In genomic region chr1:24418898-24419628, GRCh38 we compare ENCODE assay signal across 8 cellular contexts. TPM values are rescaled to one million over a fixed set of nuclear protein-coding genes. Genes with fewer than 3 reads are reported as not detected.
DNase-seq lines count a peak whose midpoint lies in the region; ATAC-seq and TF ChIP-seq lines count a peak whose summit lies in the region.

No MANE protein-coding gene starts in this region.

- no peaks in the 10 kb centered on the region for H3K9me3 Mint-ChIP-seq in osteocyte (ENCODE audit: unreplicated experiment)

- no peak overlapping the region for H3K4me3 Mint-ChIP-seq in osteocyte (ENCODE audit: unreplicated experiment)

- no peaks in the 10 kb centered on the region for H3K27me3 Mint-ChIP-seq in osteocyte (ENCODE audit: unreplicated experiment)

- no peak for ATAC-seq in GM19452 (IDR thresholded peaks at IDR 0.05; ENCODE audit: unreplicated experiment)
- no peak for ATAC-seq in HG03108 (IDR thresholded peaks at IDR 0.05; ENCODE audit: unreplicated experiment)
- no peak for ATAC-seq in HG03521 (IDR thresholded peaks at IDR 0.05; ENCODE audit: unreplicated experiment)

- peaks cover 31% of the 10 kb centered on the region for H3K4me1 Mint-ChIP-seq in osteocyte (ENCODE audit: unreplicated experiment)

- TF ChIP-seq CTCF in osteocyte (IDR thresholded peaks at IDR 0.05): no peak
- TF ChIP-seq CTCF in GM20000 (IDR thresholded peaks at IDR 0.05; ENCODE audit: extremely low read depth, missing control alignments): no peak

- H3K27ac Mint-ChIP-seq in osteocyte (ENCODE audit: unreplicated experiment): peak overlapping the region; percentile 42

- peaks cover 17% of the 10 kb centered on the region for H3K36me3 Mint-ChIP-seq in osteocyte (ENCODE audit: unreplicated experiment)

- DNase-seq in GF-D8 (lab: John Stamatoyannopoulos, UW) (peak; percentile 53), NCI-H2196 treated with DMSO at 0.1 percent for 48 hours (lab: John Stamatoyannopoulos, UW; ENCODE audit: unreplicated experiment) (peak; percentile 68), cerebellum (ENCODE audit: low spot score) (peak; percentile 48), osteocyte (ENCODE audit: extremely low spot score, unreplicated experiment) (no peak), GM20000 (ENCODE audit: low spot score) (no peak)

RNA-seq across cellular contexts. Expression of gene NIPAL3, which starts 3.5 kb away (rescaled TPM):
- total RNA-seq in cerebellum (24.9 TPM), osteocyte (25.8 and 28.4 TPM in 2 replicates)

RNA-seq across cellular contexts. Expression of gene STPG1, which starts 5.5 kb away (rescaled TPM):
- total RNA-seq in cerebellum (8.4 TPM), osteocyte (5.3 and 5.4 TPM in 2 replicates)

Comparison
In these comparisons a context has a peak if more than half of its experiments do, and no peak if none do; other contexts are left out.
1. DNase-seq: peak in GF-D8 (single experiment), NCI-H2196 treated with DMSO at 0.1 percent for 48 hours (single experiment) and cerebellum (single experiment); none in osteocyte (single experiment) and GM20000 (single experiment).